In the genomic region with DNA sequence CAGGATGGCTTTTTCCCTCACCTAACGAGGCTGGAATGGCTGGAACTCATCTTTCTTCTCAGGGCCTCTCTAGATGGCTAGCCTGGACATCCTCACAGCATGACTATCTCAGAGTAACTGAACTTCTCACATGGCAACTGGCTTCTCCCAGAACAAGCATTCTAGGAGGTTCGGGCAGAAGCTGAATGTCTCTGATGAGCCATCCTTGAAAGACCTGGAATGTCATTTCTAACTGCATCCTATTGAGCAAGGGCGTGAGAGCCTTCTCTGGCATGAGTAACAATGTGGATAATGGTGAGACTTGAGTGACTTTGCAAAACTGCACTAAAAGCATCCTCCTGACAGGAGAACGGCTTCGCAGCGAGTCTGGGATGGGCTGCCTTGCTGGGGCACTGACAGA, we compare ENCODE assay signal across 20 cellular contexts.
DNase-seq lines count a peak whose midpoint lies in the region; ATAC-seq, FAIRE-seq and TF ChIP-seq lines count a peak whose summit lies in the region.
"Had no signal": no experiment of that assay in that cellular context is flagged by ENCODE, and none has a peak within 500 bp of the region (broad histone marks: within the 10 kb centered on the region; RNA-seq: fewer than 3 reads in every experiment).

No MANE protein-coding gene starts in this region.

- H2BK120ac ChIP-seq in trophoblast cell (ENCODE audit: insufficient read depth, low read length, poor library complexity), result no peak overlapping the region

- H2AFZ ChIP-seq in endothelial cell of umbilical vein (ENCODE audit: low read depth, low read length), result peak overlapping the region; percentile 1
- no peak overlapping the region for H2AFZ ChIP-seq in trophoblast cell (ENCODE audit: insufficient read depth, low read length, poor library complexity)

- H3K27me3 Mint-ChIP-seq in activated CD4-positive, alpha-beta T cell treated with anti-CD3 and anti-CD28 coated beads, Interleukin-2, amount 10 ng/mL, durations not matched to agents 24 days and 14 days, result no peaks in the 10 kb centered on the region
- H3K27me3 Mint-ChIP-seq: B cell had no signal

- intact Hi-C loops in Right ventricle myocardium inferior (cut with DNase I), result no loop called here
- intact Hi-C loops in Right ventricle myocardium superior (cut with DNase I), result no loop called here
- intact Hi-C loops in endothelial cell of umbilical vein (cut with micrococcal nuclease), result no loop called here
- intact Hi-C loops in activated CD4-positive, alpha-beta T cell treated with anti-CD3 and anti-CD28 coated beads, Interleukin-2, amount 10 ng/mL, durations not matched to agents 24 days and 14 days (cut with micrococcal nuclease), result no loop called here
- intact Hi-C loops in mucosa of descending colon (cut with DNase I, micrococcal nuclease), result no loop called here

- dilution Hi-C loops in endothelial cell of umbilical vein (cut with MboI; ENCODE audit: extremely low pct_ligation_motif_present, low sequenced_read_pairs), result no loop called here

- TF ChIP-seq POLR2A in endothelial cell of umbilical vein (IDR thresholded peaks at IDR 0.05; ENCODE audit: low read depth, low read length), result no peak

- ATAC-seq in Right ventricle myocardium inferior (no peak), Right ventricle myocardium superior (ENCODE audit: poor library complexity) (no peak), mucosa of descending colon (no peak)
- ATAC-seq: A549; CD8-positive, alpha-beta T cell had no signal

- no peak overlapping the region for H3K4ac ChIP-seq in trophoblast cell (ENCODE audit: low read depth, low read length)

- no peak overlapping the region for H4K91ac ChIP-seq in trophoblast cell (ENCODE audit: low read depth, low read length)

- no peaks in the 10 kb centered on the region for H3K4me1 Mint-ChIP-seq in activated CD4-positive, alpha-beta T cell treated with anti-CD3 and anti-CD28 coated beads, Interleukin-2, amount 10 ng/mL, durations not matched to agents 24 days and 14 days
- H3K4me1 Mint-ChIP-seq: B cell, H9 had no signal

- no peaks in the 10 kb centered on the region for H3K36me3 Mint-ChIP-seq in activated CD4-positive, alpha-beta T cell treated with anti-CD3 and anti-CD28 coated beads, Interleukin-2, amount 10 ng/mL, durations not matched to agents 24 days and 14 days (ENCODE audit: low read depth)
- H3K36me3 Mint-ChIP-seq: CD8-positive, alpha-beta T cell had no signal

- H3K9ac ChIP-seq in endothelial cell of umbilical vein (replicated peaks; ENCODE audit: extremely low read depth, insufficient read depth, low read length) (no peak overlapping the region), trophoblast cell (ENCODE audit: low read length) (no peak overlapping the region)
- H3K9ac ChIP-seq: BLaER1 treated with 17β-estradiol and CSF1 and Interleukin-3, amounts not matched to agents 10 nM and 100 nM had no signal

- H3K36me3 ChIP-seq in endothelial cell of umbilical vein (ENCODE audit: control insufficient read depth in 2 of 2, extremely low read depth in 1 of 2, insufficient read depth in 2 of 2, low read length in 2 of 2) (no peaks in the 10 kb centered on the region), trophoblast cell (ENCODE audit: control insufficient read depth in 1 of 2, insufficient read depth in 2 of 2, low read length in 2 of 2) (no peaks in the 10 kb centered on the region), mucosa of descending colon (ENCODE audit: low read depth) (no peaks in the 10 kb centered on the region)
- H3K36me3 ChIP-seq: BLaER1 treated with 17β-estradiol and CSF1 and Interleukin-3, amounts not matched to agents 10 nM and 100 nM had no signal

- H3K23ac ChIP-seq in trophoblast cell (ENCODE audit: low read length), result no peak overlapping the region

- CTCF ChIA-PET in endothelial cell of umbilical vein (lab: Charles Lee), result no interaction called here

- H3K14ac ChIP-seq in trophoblast cell (ENCODE audit: low read length), result no peak overlapping the region

- H2BK12ac ChIP-seq in trophoblast cell (ENCODE audit: low read length), result no peak overlapping the region

- H4K12ac ChIP-seq in trophoblast cell (ENCODE audit: low read depth, low read length), result no peak overlapping the region

- no peak overlapping the region for H2BK5ac ChIP-seq in trophoblast cell (ENCODE audit: low read depth, low read length, poor library complexity)

- H3K4me3 Mint-ChIP-seq in activated CD4-positive, alpha-beta T cell treated with anti-CD3 and anti-CD28 coated beads, Interleukin-2, amount 10 ng/mL, durations not matched to agents 24 days and 14 days, result no peak overlapping the region
- H3K4me3 Mint-ChIP-seq: B cell; CD8-positive, alpha-beta T cell; H9 had no signal

- H3K4me3 ChIP-seq in endothelial cell of umbilical vein (replicated peaks in 1 of 3; ENCODE audit: insufficient read depth in 1 of 3, low read depth in 1 of 3, low read length in 3 of 3) (no peak overlapping the region), trophoblast cell (ENCODE audit: low read depth, low read length) (no peak overlapping the region), mucosa of descending colon (no peak overlapping the region)
- H3K4me3 ChIP-seq: A549; BLaER1 treated with 17β-estradiol and CSF1 and Interleukin-3, amounts not matched to agents 10 nM and 100 nM had no signal

- H3K79me1 ChIP-seq in trophoblast cell (ENCODE audit: low read length), result no peaks in the 10 kb centered on the region

- no peak for FAIRE-seq in endothelial cell of umbilical vein (lab: Jason Lieb, UNC)
- FAIRE-seq: A549, G401.6, GM12891, GM19239 had no signal

- peaks cover 3% of the 10 kb centered on the region for H3K9me3 Mint-ChIP-seq in activated CD4-positive, alpha-beta T cell treated with anti-CD3 and anti-CD28 coated beads, Interleukin-2, amount 10 ng/mL, durations not matched to agents 24 days and 14 days
- H3K9me3 Mint-ChIP-seq: CD8-positive, alpha-beta T cell had no signal

- no peaks in the 10 kb centered on the region for H3K9me1 ChIP-seq in endothelial cell of umbilical vein (replicated peaks; ENCODE audit: control insufficient read depth, extremely low read depth, insufficient read depth, low read length)

- H3K4me2 ChIP-seq in endothelial cell of umbilical vein (ENCODE audit: insufficient read depth, low read length), result no peak overlapping the region
- no peak overlapping the region for H3K4me2 ChIP-seq in trophoblast cell (ENCODE audit: low read length)
- H3K4me2 ChIP-seq: A549; BLaER1 treated with 17β-estradiol and CSF1 and Interleukin-3, amounts not matched to agents 10 nM and 100 nM had no signal

- H3K9me3 ChIP-seq in endothelial cell of umbilical vein (replicated peaks; ENCODE audit: control insufficient read depth, insufficient read depth, low read length) (no peaks in the 10 kb centered on the region), trophoblast cell (ENCODE audit: insufficient read depth, low read depth, low read length) (no peaks in the 10 kb centered on the region), mucosa of descending colon (no peaks in the 10 kb centered on the region)
- H3K9me3 ChIP-seq: A549 had no signal

- no peak overlapping the region for H3K27ac Mint-ChIP-seq in activated CD4-positive, alpha-beta T cell treated with anti-CD3 and anti-CD28 coated beads, Interleukin-2, amount 10 ng/mL, durations not matched to agents 24 days and 14 days
- H3K27ac Mint-ChIP-seq: B cell; CD8-positive, alpha-beta T cell had no signal

- TF ChIP-seq CTCF in endothelial cell of umbilical vein (IDR thresholded peaks at IDR 0.05; ENCODE audit: extremely low read depth in 1 of 2, insufficient read depth in 1 of 2, low read depth in 1 of 2, low read length in 2 of 2) (no peak), mucosa of descending colon (IDR thresholded peaks at IDR 0.05) (no peak)

- no CpG with 5 or more reads among the region's 6 CpGs for WGBS in trophoblast cell (ENCODE audit: extremely low coverage, insufficient coverage, insufficient read length)

- H3K79me2 ChIP-seq in endothelial cell of umbilical vein (ENCODE audit: control insufficient read depth, insufficient read depth, low read length) (no peaks in the 10 kb centered on the region), trophoblast cell (ENCODE audit: control insufficient read depth, insufficient read depth, low read length, poor library complexity) (no peaks in the 10 kb centered on the region)

- no peak overlapping the region for H2AK5ac ChIP-seq in trophoblast cell (ENCODE audit: low read length)

- DNase-seq in Right ventricle myocardium inferior (ENCODE audit: missing footprints) (peak; percentile 26), Right ventricle myocardium superior (no peak), M059J (ENCODE audit: low read depth) (peak; percentile 7), endothelial cell of umbilical vein (ENCODE audit: low read depth, low spot score) (no peak), trophoblast cell (peak; percentile 6 to 30), NCI-H1092 treated with DMSO at 0.1 percent for 48 hours (lab: John Stamatoyannopoulos, UW) (no peak), mucosa of descending colon (no peak)
- no peak for DNase-seq in activated CD4-positive, alpha-beta T cell treated with anti-CD3 and anti-CD28 coated beads, Interleukin-2, amount 10 ng/mL, durations not matched to agents 24 days and 14 days
- DNase-seq: Calu3; CD8-positive, alpha-beta T cell; DND-41; EL; H9 had no signal

- POLR2A ChIA-PET in endothelial cell of umbilical vein (lab: Charles Lee), result no interaction called here

- H3K27ac ChIP-seq in endothelial cell of umbilical vein (ENCODE audit: insufficient read depth, low read depth, low read length) (no peak overlapping the region), trophoblast cell (ENCODE audit: low read depth, low read length) (no peak overlapping the region)
- H3K27ac ChIP-seq: 22Rv1; A549; BLaER1 treated with 17β-estradiol and CSF1 and Interleukin-3, amounts not matched to agents 10 nM and 100 nM had no signal

- BruUV-seq in endothelial cell of umbilical vein (replicated peaks; lab: Mats Ljungman, UMichigan), result no TSS peak

- H4K20me1 ChIP-seq in endothelial cell of umbilical vein (replicated peaks; ENCODE audit: control insufficient read depth, extremely low read depth, insufficient read depth, low read length), result no peaks in the 10 kb centered on the region
- H4K20me1 ChIP-seq: BLaER1 treated with 17β-estradiol and CSF1 and Interleukin-3, amounts not matched to agents 10 nM and 100 nM had no signal

- H4K8ac ChIP-seq in trophoblast cell (ENCODE audit: low read depth, low read length), result no peak overlapping the region

- H3K27me3 ChIP-seq in endothelial cell of umbilical vein (ENCODE audit: control insufficient read depth in 2 of 2, insufficient read depth in 2 of 2, low read length in 2 of 2) (no peaks in the 10 kb centered on the region), trophoblast cell (ENCODE audit: insufficient read depth, low read length) (no peaks in the 10 kb centered on the region)
- H3K27me3 ChIP-seq: BLaER1 treated with 17β-estradiol and CSF1 and Interleukin-3, amounts not matched to agents 10 nM and 100 nM had no signal

- H3K4me1 ChIP-seq in endothelial cell of umbilical vein (ENCODE audit: control insufficient read depth, extremely low read depth, insufficient read depth, low read length), result no peaks in the 10 kb centered on the region
- peaks cover 5% of the 10 kb centered on the region in 2 experiments for H3K4me1 ChIP-seq in trophoblast cell (ENCODE audit: control insufficient read depth in 1 of 2, insufficient read depth in 2 of 2, low read length in 2 of 2)
- H3K4me1 ChIP-seq in mucosa of descending colon (ENCODE audit: low read depth), result no peaks in the 10 kb centered on the region
- H3K4me1 ChIP-seq: A549; BLaER1 treated with 17β-estradiol and CSF1 and Interleukin-3, amounts not matched to agents 10 nM and 100 nM had no signal

- no peak overlapping the region for H3K18ac ChIP-seq in trophoblast cell (ENCODE audit: low read length)

Comparison
In these comparisons a context has a peak if more than half of its experiments do, and no peak if none do; other contexts are left out.
1. DNase-seq: peak in Right ventricle myocardium inferior (single experiment), M059J (single experiment) and trophoblast cell (2 of 2); none in Right ventricle myocardium superior (single experiment), endothelial cell of umbilical vein (single experiment), NCI-H1092 treated with DMSO at 0.1 percent for 48 hours (single experiment), activated CD4-positive, alpha-beta T cell treated with anti-CD3 and anti-CD28 coated beads, Interleukin-2, amount 10 ng/mL, durations not matched to agents 24 days and 14 days (single experiment) and mucosa of descending colon (0 of 3).